16 cellular contexts compared by ENCODE assay signal in genomic region chr2:120448961-120449421, GRCh38.
DNase-seq lines count a peak whose midpoint lies in the region; ATAC-seq and TF ChIP-seq lines count a peak whose summit lies in the region.
"Had no signal": no experiment of that assay in that cellular context is flagged by ENCODE, and none has a peak within 500 bp of the region (broad histone marks: within the 10 kb centered on the region; RNA-seq: fewer than 3 reads in every experiment).

No MANE protein-coding gene starts in this region.

- H3K27ac ChIP-seq in lower lobe of right lung = no peak overlapping the region
- H3K27ac ChIP-seq: BLaER1, KMS-11, SK-N-MC had no signal

- TF ChIP-seq CTCF in lower lobe of right lung (IDR thresholded peaks at IDR 0.05) = no peak

- no peak for ATAC-seq in lower lobe of right lung
- ATAC-seq: PC-3 had no signal

- no peaks in the 10 kb centered on the region for H3K9me3 ChIP-seq in lower lobe of right lung
- H3K9me3 ChIP-seq: BLaER1 had no signal

- H3K36me3 ChIP-seq in lower lobe of right lung = no peaks in the 10 kb centered on the region
- H3K36me3 ChIP-seq: BLaER1 had no signal

- H3K27me3 ChIP-seq in lower lobe of right lung (ENCODE audit: low read depth) = peaks cover 6% of the 10 kb centered on the region

- no peak overlapping the region for H3K4me3 ChIP-seq in lower lobe of right lung
- H3K4me3 ChIP-seq: BLaER1, SK-N-MC had no signal

- DNase-seq in NCI-H1417 (lab: John Stamatoyannopoulos, UW) = peak in 2 of 3 experiments; percentile 40 to 65
- DNase-seq in NCI-H1417 treated with DMSO at 0.1 percent for 48 hours (lab: John Stamatoyannopoulos, UW) = no peak
- peak; percentile 97 for DNase-seq in COR-L47 (lab: John Stamatoyannopoulos, UW)
- peak; percentile 24 for DNase-seq in NCI-H2171 (lab: John Stamatoyannopoulos, UW)
- DNase-seq in posterior vena cava (ENCODE audit: low spot score) = peak; percentile 64
- no peak for DNase-seq in DMS153 (lab: John Stamatoyannopoulos, UW)
- DNase-seq in HPDE6-E6E7 (ENCODE audit: extremely low spot score) = no peak
- no peak for DNase-seq in lower lobe of right lung
- DNase-seq: 8988T, DMS 273 treated with DMSO at 0.1 percent for 48 hours, NCI-H1092, NCI-H524 treated with DMSO at 0.1 percent for 48 hours, PC-3 had no signal

- H3K4me1 ChIP-seq in lower lobe of right lung = no peaks in the 10 kb centered on the region

- intact Hi-C loops in posterior vena cava (cut with DNase I) (no loop called here), lower lobe of right lung (cut with DNase I) (no loop called here)

Comparison
In these comparisons a context has a peak if more than half of its experiments do, and no peak if none do; other contexts are left out.
1. DNase-seq: peak in NCI-H1417 (2 of 3), COR-L47 (single experiment), NCI-H2171 (single experiment) and posterior vena cava (single experiment); none in NCI-H1417 treated with DMSO at 0.1 percent for 48 hours (single experiment), DMS153 (single experiment), HPDE6-E6E7 (single experiment) and lower lobe of right lung (single experiment).